In genomic region chr6:130575971-130576370, GRCh38 we compare ENCODE assay signal across 8 cellular contexts.
DNase-seq lines count a peak whose midpoint lies in the region; ATAC-seq lines count a peak whose summit lies in the region.

No MANE protein-coding gene starts in this region.

- no peaks in the 10 kb centered on the region for H3K9me3 ChIP-seq in Karpas-422 (ENCODE audit: low read length)

- ATAC-seq in GM18858 (IDR thresholded peaks at IDR 0.05; ENCODE audit: unreplicated experiment) (peak; percentile 99), HG02943 (IDR thresholded peaks at IDR 0.05; ENCODE audit: low read depth, unreplicated experiment) (peak; percentile 100)
- ATAC-seq in naive thymus-derived CD8-positive, alpha-beta T cell = peak; percentile 98

- no peaks in the 10 kb centered on the region for H3K4me1 ChIP-seq in Karpas-422 (ENCODE audit: low read length)

- H3K27ac Mint-ChIP-seq in naive thymus-derived CD8-positive, alpha-beta T cell = peak overlapping the region; percentile 22 to 87 (median 45)

- no peaks in the 10 kb centered on the region for H4K20me1 ChIP-seq in Karpas-422 (ENCODE audit: insufficient read depth, low read depth, low read length)

- POLR2A ChIA-PET in naive thymus-derived CD8-positive, alpha-beta T cell (lab: Charles Lee) = interaction anchor here (1.1 kb wide), 1 partner anchor 11 kb away, joined by 3 read pairs; no protein-coding TSS in a partner anchor

- peaks cover 0 to under 1% (median 0%) of the 10 kb centered on the region in 3 donors for H3K36me3 Mint-ChIP-seq in naive thymus-derived CD8-positive, alpha-beta T cell

- in situ Hi-C loops in ACHN (cut with HindIII; ENCODE audit: low pct_ligation_motif_present, low pct_unique_long_range_greater_than_20kb, low sequenced_read_pairs) = no loop called here

- H3K4me3 Mint-ChIP-seq in naive thymus-derived CD8-positive, alpha-beta T cell = peak overlapping the region; percentile 57 to 76 (median 69)

- H3K4me3 ChIP-seq in Karpas-422 (ENCODE audit: low read length) = no peak overlapping the region

- peaks cover 28 to 45% (median 41%) of the 10 kb centered on the region in 4 donors for H3K4me1 Mint-ChIP-seq in naive thymus-derived CD8-positive, alpha-beta T cell

- DNase-seq in activated CD4-positive, CD25-positive, alpha-beta regulatory T cell treated with anti-CD3 and anti-CD28 coated beads, Interleukin-2, amount 50 U/mL, for 72 hours = peak; percentile 32
- peak; percentile 6 to 84 (median 62) for DNase-seq in naive thymus-derived CD8-positive, alpha-beta T cell
- DNase-seq in ACHN (no peak), OCI-M1 (lab: John Stamatoyannopoulos, UW) (no peak), AML-193 (lab: John Stamatoyannopoulos, UW) (no peak), Karpas-422 (no peak)

- no peaks in the 10 kb centered on the region for H3K27me3 Mint-ChIP-seq in naive thymus-derived CD8-positive, alpha-beta T cell

- H3K27ac ChIP-seq in Karpas-422 (ENCODE audit: low read length) = no peak overlapping the region

- peaks cover 0 to 2% (median 0%) of the 10 kb centered on the region in 9 donors for H3K9me3 Mint-ChIP-seq in naive thymus-derived CD8-positive, alpha-beta T cell

- no peaks in the 10 kb centered on the region for H3K27me3 ChIP-seq in Karpas-422 (ENCODE audit: low read length)

- no peak overlapping the region for H3K9ac ChIP-seq in Karpas-422 (ENCODE audit: low read length)

- H3K9me2 ChIP-seq in Karpas-422 (replicated peaks; ENCODE audit: insufficient read depth, low read length) = no peaks in the 10 kb centered on the region

- no peak overlapping the region for H3K4me2 ChIP-seq in Karpas-422 (ENCODE audit: low read depth, low read length, poor library complexity, severe bottlenecking)

- no peak overlapping the region for H2AFZ ChIP-seq in Karpas-422 (ENCODE audit: low read length)

- H3K36me3 ChIP-seq in Karpas-422 (ENCODE audit: insufficient read depth, low read length) = no peaks in the 10 kb centered on the region

- no peaks in the 10 kb centered on the region for H3K79me2 ChIP-seq in Karpas-422 (ENCODE audit: low read length)

Comparison
In these comparisons a context has a peak if more than half of its experiments do, and no peak if none do; other contexts are left out.
1. DNase-seq: peak in activated CD4-positive, CD25-positive, alpha-beta regulatory T cell treated with anti-CD3 and anti-CD28 coated beads, Interleukin-2, amount 50 U/mL, for 72 hours (single experiment) and naive thymus-derived CD8-positive, alpha-beta T cell (10 of 10); none in ACHN (single experiment), OCI-M1 (single experiment), AML-193 (0 of 2) and Karpas-422 (single experiment).
2. Peak in every context shown above with its lines, with median percentiles within 50 percentile points of each other: ATAC-seq.